Comparison of ENCODE assay signal across 9 cellular contexts in the genomic region with DNA sequence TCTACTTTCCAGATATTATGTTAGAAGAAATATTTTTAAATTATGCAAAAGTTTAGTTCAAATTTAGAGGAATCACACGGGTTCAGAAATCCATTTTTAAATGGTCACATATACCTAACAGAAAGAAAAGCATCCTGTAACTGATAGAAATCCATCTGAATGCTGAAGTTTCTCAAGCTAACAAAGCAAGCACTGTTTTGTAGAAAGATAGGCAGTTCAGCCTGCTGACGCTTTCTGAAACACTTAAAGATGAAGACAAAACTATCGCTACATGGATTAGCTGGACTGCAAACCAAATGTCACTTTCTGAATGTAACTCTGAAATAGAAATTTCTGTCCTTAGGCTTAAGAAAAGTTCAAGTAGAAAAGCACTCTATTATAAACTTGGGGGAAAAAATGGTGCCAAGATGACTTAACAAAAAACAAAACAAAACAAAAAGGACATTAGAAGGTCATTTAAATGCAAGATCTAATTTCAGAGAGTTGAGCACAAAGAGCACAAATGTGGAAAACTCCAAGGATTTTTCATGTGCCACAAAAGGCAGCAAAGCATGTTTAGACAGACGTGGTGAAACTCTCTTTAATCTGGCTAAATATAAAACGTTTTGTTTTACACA. TPM values are rescaled to one million over a fixed set of nuclear protein-coding genes. Genes with fewer than 3 reads are reported as not detected.
DNase-seq lines count a peak whose midpoint lies in the region; ATAC-seq and TF ChIP-seq lines count a peak whose summit lies in the region.
"Had no signal": no experiment of that assay in that cellular context is flagged by ENCODE, and none has a peak within 500 bp of the region (broad histone marks: within the 10 kb centered on the region; RNA-seq: fewer than 3 reads in every experiment).

No MANE protein-coding gene starts in this region.

- peaks cover 3 to 16% (median 6%) of the 10 kb centered on the region in 3 donors for H3K4me1 Mint-ChIP-seq in CD8-positive, alpha-beta memory T cell

- H3K4me1 ChIP-seq in CD8-positive, alpha-beta memory T cell (ENCODE audit: insufficient read depth, low read length) = no peaks in the 10 kb centered on the region
- peaks cover 62% of the 10 kb centered on the region for H3K4me1 ChIP-seq in PC-3 (ENCODE audit: insufficient read depth, low read length)
- peaks cover 62% of the 10 kb centered on the region for H3K4me1 ChIP-seq in osteoblast (ENCODE audit: insufficient read depth, low read length)

- intact Hi-C loops in PC-3 (cut with micrococcal nuclease) = loop anchor here (1.0 kb wide), 1 partner anchor 94 kb away; no protein-coding TSS in a partner anchor

- CTCF ChIA-PET in CD8-positive, alpha-beta memory T cell (lab: Charles Lee) = no interaction called here
- CTCF ChIA-PET in PC-3 (lab: Charles Lee) = interaction anchor here (0.6 to 2.2 kb wide), 2 partner anchors 49 to 94 kb away, joined by 5 to 10 read pairs; no protein-coding TSS in a partner anchor

- peak overlapping the region in 4 of 7 donors; percentile 30 to 68 (median 64) for H3K4me3 Mint-ChIP-seq in CD8-positive, alpha-beta memory T cell

- ATAC-seq in PC-3 (no peak), HG02763 (IDR thresholded peaks at IDR 0.05; ENCODE audit: unreplicated experiment) (no peak), GM18861 (IDR thresholded peaks at IDR 0.05; ENCODE audit: unreplicated experiment) (no peak)

- POLR2A ChIA-PET in CD8-positive, alpha-beta memory T cell (lab: Charles Lee) = no interaction called here
- POLR2A ChIA-PET in PC-3 (lab: Charles Lee; ENCODE audit: unreplicated experiment) = interaction anchor here (1.7 kb wide), 1 partner anchor 29 kb away, joined by 4 read pairs; no protein-coding TSS in a partner anchor

- no peak overlapping the region for H3K4me3 ChIP-seq in CD8-positive, alpha-beta memory T cell (ENCODE audit: low read length)
- H3K4me3 ChIP-seq in PC-3 (ENCODE audit: low read length) (peak overlapping the region; percentile 79), osteoblast (ENCODE audit: insufficient read depth, low read length) (peak overlapping the region; percentile 84)

- DNase-seq in CD8-positive, alpha-beta memory T cell = no peak
- DNase-seq in PC-3 (no peak), epithelial cell of prostate (ENCODE audit: low read depth, low spot score) (no peak), osteoblast (ENCODE audit: insufficient read length, low spot score, missing footprints) (peak; percentile 42), ureter (ENCODE audit: low spot score) (no peak), AG08396 (ENCODE audit: low spot score) (no peak)

- H2AFZ ChIP-seq in PC-3 (ENCODE audit: low read length) (no peak overlapping the region), osteoblast (ENCODE audit: low read length) (no peak overlapping the region)

- peaks cover under 1% of the 10 kb centered on the region for H3F3A ChIP-seq in PC-3 (ENCODE audit: low read length, unreplicated experiment)

- peak overlapping the region; percentile 86 for H3K9ac ChIP-seq in PC-3 (ENCODE audit: low read length)

- H4K20me1 ChIP-seq in PC-3 (ENCODE audit: low read length) = peaks cover 48% of the 10 kb centered on the region
- peaks cover 38% of the 10 kb centered on the region for H4K20me1 ChIP-seq in osteoblast (ENCODE audit: insufficient read depth, low read length)

- H3K9me3 Mint-ChIP-seq in CD8-positive, alpha-beta memory T cell = peaks cover 0 to 4% (median 0%) of the 10 kb centered on the region in 5 donors

- H3K9me2 ChIP-seq in PC-3 (replicated peaks; ENCODE audit: low read length) = no peaks in the 10 kb centered on the region

- H3K9me3 ChIP-seq in CD8-positive, alpha-beta memory T cell (ENCODE audit: low read length) = no peaks in the 10 kb centered on the region
- H3K9me3 ChIP-seq in PC-3 (ENCODE audit: low read length) = no peaks in the 10 kb centered on the region
- H3K9me3 ChIP-seq in osteoblast (ENCODE audit: low read depth, low read length) = no peaks in the 10 kb centered on the region

- H3K27ac Mint-ChIP-seq in CD8-positive, alpha-beta memory T cell = no peak overlapping the region

- H3K4me2 ChIP-seq in PC-3 (ENCODE audit: low read length) = peak overlapping the region; percentile 97
- H3K4me2 ChIP-seq in osteoblast (ENCODE audit: insufficient read depth, low read length) = peak overlapping the region; percentile 94

- H3K27me3 Mint-ChIP-seq in CD8-positive, alpha-beta memory T cell = peaks cover 24 to 51% of the 10 kb centered on the region in 2 donors

- H3K27me3 ChIP-seq in CD8-positive, alpha-beta memory T cell (ENCODE audit: insufficient read depth, low read length, poor library complexity, severe bottlenecking) = peaks cover 8% of the 10 kb centered on the region
- H3K27me3 ChIP-seq in PC-3 (ENCODE audit: low read length) (no peaks in the 10 kb centered on the region), osteoblast (ENCODE audit: insufficient read depth, low read length) (no peaks in the 10 kb centered on the region)
- H3K27me3 ChIP-seq: foreskin keratinocyte had no signal

- no TSS peak for BruUV-seq in PC-3 (replicated peaks; lab: Mats Ljungman, UMichigan)

- TF ChIP-seq CTCF in PC-3 (conservative IDR thresholded peaks at IDR 0.05; ENCODE audit: low read depth, low read length) = no peak
- TF ChIP-seq CTCF in osteoblast (IDR thresholded peaks at IDR 0.05; ENCODE audit: extremely low read depth, low read depth, low read length) = no peak

- H3K79me2 ChIP-seq in PC-3 (ENCODE audit: low read length) (peaks cover 90% of the 10 kb centered on the region), osteoblast (ENCODE audit: insufficient read depth, low read length) (peaks cover 78% of the 10 kb centered on the region)

- no peak overlapping the region for H3K27ac ChIP-seq in CD8-positive, alpha-beta memory T cell (ENCODE audit: low read depth, low read length)
- peak overlapping the region; percentile 89 for H3K27ac ChIP-seq in PC-3 (ENCODE audit: low read length)
- peak overlapping the region; percentile 70 for H3K27ac ChIP-seq in epithelial cell of prostate
- peak overlapping the region; percentile 96 for H3K27ac ChIP-seq in osteoblast (ENCODE audit: low read depth, low read length)

- H3K36me3 ChIP-seq in CD8-positive, alpha-beta memory T cell (ENCODE audit: insufficient read depth, low read length) = no peaks in the 10 kb centered on the region
- H3K36me3 ChIP-seq in PC-3 (ENCODE audit: low read depth, low read length) (0 out of 2 replicates have a peak, but pooled peaks cover 4% of the 10 kb centered on the region), osteoblast (ENCODE audit: insufficient read depth, low read length) (peaks cover 13% of the 10 kb centered on the region)

- peaks cover 0 to 4% (median 1%) of the 10 kb centered on the region in 3 donors for H3K36me3 Mint-ChIP-seq in CD8-positive, alpha-beta memory T cell

RNA-seq across cellular contexts. Expression of a gene that starts 1.3 kb away (rescaled TPM):
- under 1 TPM; 0.18 to 0.35 TPM for total RNA-seq in CD8-positive, alpha-beta memory T cell
- not detected for polyA plus RNA-seq in CD8-positive, alpha-beta memory T cell
- total RNA-seq in PC-3 (2014; rRNA removed) (76.1 and 84.8 TPM in 2 replicates), osteoblast (282 and 345 TPM in 2 replicates), ureter (17.7 TPM)

Comparison
In these comparisons a context has a peak if more than half of its experiments do, and no peak if none do; other contexts are left out.
1. RNA of a gene that starts 1.3 kb away (total RNA-seq): 282 to 345 TPM in osteoblast, 76.1 to 84.8 TPM in PC-3 and 17.7 TPM in ureter (single experiment); 0.18 to 0.35 TPM in CD8-positive, alpha-beta memory T cell; every median in the first group is over 10 times any median in the second.